24 cellular contexts compared by ENCODE assay signal in the genomic region with DNA sequence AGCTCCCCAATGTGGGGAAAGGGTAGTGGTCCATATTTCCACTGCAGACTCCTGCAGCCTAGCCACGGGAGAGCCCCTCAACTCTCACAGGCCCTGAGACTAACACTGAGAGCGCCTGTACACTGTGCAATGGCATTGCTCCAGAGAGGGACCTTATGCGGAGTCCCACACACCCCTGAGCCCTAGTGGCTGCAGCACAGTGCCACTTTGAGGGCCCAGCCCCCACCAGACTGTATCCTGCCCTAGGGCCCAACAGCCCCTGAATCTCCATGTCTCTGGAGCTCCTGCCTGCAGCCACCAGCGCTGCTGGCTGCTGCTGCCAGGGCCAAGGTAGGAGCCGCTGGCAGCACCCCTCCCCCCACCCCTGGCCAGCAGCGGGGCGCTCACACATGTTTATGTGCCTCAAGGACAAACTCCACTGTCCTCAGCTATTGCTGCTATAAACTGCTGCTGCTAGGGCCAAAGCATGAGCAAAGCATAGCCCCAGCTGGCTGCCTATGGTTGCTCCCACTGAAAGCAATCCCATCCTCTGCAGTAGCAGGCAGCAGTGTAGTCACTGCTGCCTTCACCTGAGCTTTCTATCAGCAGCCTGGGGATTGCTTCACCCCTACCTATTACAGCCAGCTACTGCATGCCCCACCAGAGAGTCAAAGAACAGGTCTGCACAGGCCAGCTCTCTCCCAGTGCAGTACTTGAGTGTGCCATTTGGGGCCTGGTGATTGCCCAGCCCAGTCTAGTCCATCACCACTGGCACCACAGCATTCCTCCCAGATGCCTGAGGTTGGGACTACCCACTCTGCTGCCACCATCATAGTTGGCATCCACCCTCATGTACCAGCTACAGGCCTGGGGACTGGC. TPM values are rescaled to one million over a fixed set of nuclear protein-coding genes. Genes with fewer than 3 reads are reported as not detected.
DNase-seq lines count a peak whose midpoint lies in the region; ATAC-seq and TF ChIP-seq lines count a peak whose summit lies in the region.
"Had no signal": no experiment of that assay in that cellular context is flagged by ENCODE, and none has a peak within 500 bp of the region (broad histone marks: within the 10 kb centered on the region; RNA-seq: fewer than 3 reads in every experiment).

No MANE protein-coding gene starts in this region.

- H3K79me1 ChIP-seq in mesendoderm (ENCODE audit: low read length): peaks cover 5% of the 10 kb centered on the region

- peak overlapping the region; percentile 5 for H3K18ac ChIP-seq in mesendoderm (ENCODE audit: low read length)

- H3K4me3 Mint-ChIP-seq in stimulated activated naive CD8-positive, alpha-beta T cell treated with anti-CD3 and anti-CD28 coated beads, Interleukin-15, amount 100 ng/mL, for 72 hours: no peak overlapping the region
- H3K4me3 Mint-ChIP-seq: activated CD4-positive, alpha-beta T cell treated with anti-CD3 and anti-CD28 coated beads, Interleukin-2, amount 10 ng/mL, durations not matched to agents 7 days and 5 days; activated T-cell treated with anti-CD3 and anti-CD28 coated beads, Interleukin-2, amount 50 U/mL, for 24 hours; stimulated activated naive CD8-positive, alpha-beta T cell treated with anti-CD3 and anti-CD28 coated beads, Interleukin-15, Interleukin-2, amounts not matched to agents 100 ng/mL and 50 ng/mL, for 24 hours had no signal

- POLR2A ChIA-PET in GM10248 (lab: Yijun Ruan, JAX): interaction anchor here (0.7 kb wide), 1 partner anchor 10 kb away, joined by 3 read pairs; no protein-coding TSS in a partner anchor

- H3K9me3 Mint-ChIP-seq in stimulated activated naive CD8-positive, alpha-beta T cell treated with anti-CD3 and anti-CD28 coated beads, Interleukin-15, amount 100 ng/mL, for 72 hours: peaks cover 12 to 29% of the 10 kb centered on the region in 2 donors

- no peak overlapping the region for H3K27ac Mint-ChIP-seq in stimulated activated naive CD8-positive, alpha-beta T cell treated with anti-CD3 and anti-CD28 coated beads, Interleukin-15, amount 100 ng/mL, for 72 hours
- H3K27ac Mint-ChIP-seq: activated CD4-positive, alpha-beta T cell treated with anti-CD3 and anti-CD28 coated beads, Interleukin-2, amount 10 ng/mL, durations not matched to agents 7 days and 5 days; activated T-cell treated with anti-CD3 and anti-CD28 coated beads, Interleukin-2, amount 50 U/mL, for 24 hours; stimulated activated naive CD8-positive, alpha-beta T cell treated with anti-CD3 and anti-CD28 coated beads, Interleukin-15, Interleukin-2, amounts not matched to agents 100 ng/mL and 50 ng/mL, for 24 hours had no signal

- H3K4me1 ChIP-seq in mesendoderm (ENCODE audit: control insufficient read depth, low read depth, low read length): peaks cover 7% of the 10 kb centered on the region
- H3K4me1 ChIP-seq: psoas muscle, tibial artery had no signal

- no peak overlapping the region for H3K4me2 ChIP-seq in mesendoderm (ENCODE audit: low read length)

- H3K23ac ChIP-seq in mesendoderm (ENCODE audit: low read length): no peak overlapping the region

- H3K56ac ChIP-seq in mesendoderm (ENCODE audit: low read length): peak overlapping the region; percentile 56

- no peak overlapping the region for H3K4ac ChIP-seq in mesendoderm (ENCODE audit: low read depth, low read length)

- no peak overlapping the region for H2BK5ac ChIP-seq in mesendoderm (ENCODE audit: low read length)

- H2BK15ac ChIP-seq in mesendoderm (replicated peaks; ENCODE audit: low read depth): no peak overlapping the region

- H3K27me3 Mint-ChIP-seq in stimulated activated naive CD8-positive, alpha-beta T cell treated with anti-CD3 and anti-CD28 coated beads, Interleukin-15, amount 100 ng/mL, for 72 hours: no peaks in the 10 kb centered on the region
- H3K27me3 Mint-ChIP-seq: activated CD4-positive, alpha-beta T cell treated with anti-CD3 and anti-CD28 coated beads, Interleukin-2, amount 10 ng/mL, durations not matched to agents 7 days and 5 days; activated T-cell treated with anti-CD3 and anti-CD28 coated beads, Interleukin-2, amount 50 U/mL, for 24 hours; stimulated activated naive CD8-positive, alpha-beta T cell treated with anti-CD3 and anti-CD28 coated beads, Interleukin-15, Interleukin-2, amounts not matched to agents 100 ng/mL and 50 ng/mL, for 24 hours had no signal

- peak overlapping the region; percentile 95 for H2AK5ac ChIP-seq in mesendoderm (ENCODE audit: low read length)

- H3K27ac ChIP-seq in epithelial cell of prostate (peak overlapping the region; percentile 48), mesendoderm (ENCODE audit: low read depth, low read length) (no peak overlapping the region)
- H3K27ac ChIP-seq: psoas muscle, tibial artery, WERI-Rb-1 had no signal

- no peak overlapping the region for H4K5ac ChIP-seq in mesendoderm (ENCODE audit: low read length)

- DNase-seq in stimulated activated naive CD8-positive, alpha-beta T cell treated with anti-CD3 and anti-CD28 coated beads, Interleukin-15, Interleukin-2, amounts not matched to agents 100 U/mL and 50 U/mL, for 24 hours: no peak
- no peak for DNase-seq in stimulated activated naive CD8-positive, alpha-beta T cell treated with anti-CD3 and anti-CD28 coated beads, Interleukin-15, amount 100 ng/mL, for 72 hours
- DNase-seq in epithelial cell of prostate (ENCODE audit: low read depth, low spot score) (peak; percentile 84), mesendoderm (no peak), GM10248 (ENCODE audit: extremely low spot score) (no peak), NCI-H1105 (lab: John Stamatoyannopoulos, UW) (no peak), GM19238 (ENCODE audit: insufficient read length, low spot score) (no peak)
- DNase-seq: activated CD4-positive, alpha-beta T cell treated with anti-CD3 and anti-CD28 coated beads, Interleukin-2, amount 10 ng/mL, durations not matched to agents 7 days and 5 days; activated gamma-delta T cell; activated T-cell treated with anti-CD3 and anti-CD28 coated beads, Interleukin-2, amount 50 U/mL, for 24 hours; COR-L47; DMS53; GDM1; islet precursor cell; Kasumi-1; psoas muscle; SHP77 treated with DMSO at 0.1 percent for 48 hours; SW 1271; T1000; tibial artery; WERI-Rb-1 had no signal

- CTCF ChIA-PET in GM10248 (lab: Yijun Ruan, JAX): interaction anchor here (1.0 to 3.9 kb wide), 7 partner anchors 9 to 157 kb away, joined by 3 to 21 read pairs (median 3); no protein-coding TSS in a partner anchor

- no peak overlapping the region for H2BK120ac ChIP-seq in mesendoderm (ENCODE audit: low read depth, low read length)

- no peaks in the 10 kb centered on the region for H3K27me3 ChIP-seq in mesendoderm (ENCODE audit: insufficient read depth, low read length, poor library complexity)

- H3K4me1 Mint-ChIP-seq in stimulated activated naive CD8-positive, alpha-beta T cell treated with anti-CD3 and anti-CD28 coated beads, Interleukin-15, amount 100 ng/mL, for 72 hours: peaks cover 20% of the 10 kb centered on the region
- H3K4me1 Mint-ChIP-seq: activated CD4-positive, alpha-beta T cell treated with anti-CD3 and anti-CD28 coated beads, Interleukin-2, amount 10 ng/mL, durations not matched to agents 7 days and 5 days had no signal

- peak; percentile 14 for ATAC-seq in stimulated activated naive CD8-positive, alpha-beta T cell treated with anti-CD3 and anti-CD28 coated beads, Interleukin-15, Interleukin-2, amounts not matched to agents 100 U/mL and 50 U/mL, for 24 hours
- ATAC-seq in stimulated activated naive CD8-positive, alpha-beta T cell treated with anti-CD3 and anti-CD28 coated beads, Interleukin-15, amount 100 ng/mL, for 72 hours: no peak
- ATAC-seq in HG02970 (IDR thresholded peaks at IDR 0.05; ENCODE audit: low FRiP score, unreplicated experiment): no peak
- ATAC-seq: HCT116, psoas muscle had no signal

- no peak overlapping the region for H3K9ac ChIP-seq in mesendoderm (ENCODE audit: low read length)

- no peak overlapping the region for H4K8ac ChIP-seq in mesendoderm (ENCODE audit: low read depth, low read length)

- WGBS in mesendoderm (ENCODE audit: extremely low coverage, insufficient coverage, low lambda C conversion rate): no CpG with 5 or more reads among the region's 7 CpGs

- H3K4me3 ChIP-seq in mesendoderm (ENCODE audit: low read length): no peak overlapping the region
- H3K4me3 ChIP-seq: psoas muscle, tibial artery had no signal

- H3K79me2 ChIP-seq in mesendoderm (ENCODE audit: control insufficient read depth, insufficient read depth, low read length): peaks cover 2% of the 10 kb centered on the region

- H3K36me3 ChIP-seq in mesendoderm (ENCODE audit: control insufficient read depth, insufficient read depth, low read length): no peaks in the 10 kb centered on the region
- H3K36me3 ChIP-seq: tibial artery, WERI-Rb-1 had no signal

- TF ChIP-seq CTCF in GM10248 (IDR thresholded peaks at IDR 0.05; ENCODE audit: control extremely low read depth, extremely low read depth, low read depth, missing control alignments): no peak

RNA-seq across cellular contexts. Expression of a gene that starts 24.3 kb away (rescaled TPM):
- polyA plus RNA-seq in mesendoderm (2013, experiment 1 of 2): 12.8 TPM
- polyA plus RNA-seq in mesendoderm (2013, experiment 2 of 2): 11.9 TPM
